16 cellular contexts compared by ENCODE assay signal in the genomic region with DNA sequence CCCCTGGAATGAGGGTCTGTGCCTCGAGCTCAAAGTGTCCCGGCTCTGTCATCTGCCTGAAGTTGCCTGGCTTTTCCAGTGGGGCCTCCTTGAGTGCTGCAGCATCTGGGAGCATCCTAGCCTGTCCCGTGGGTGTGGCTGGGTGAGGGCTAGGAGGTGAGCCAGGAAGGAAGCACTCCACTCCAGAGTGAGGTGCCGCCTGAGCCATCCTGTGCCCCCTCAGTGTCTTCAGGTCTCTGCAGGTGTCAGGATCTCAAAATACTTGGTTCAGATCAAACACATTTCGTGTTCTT.
"Had no signal": no experiment of that assay in that cellular context is flagged by ENCODE, and none has a peak within 500 bp of the region (broad histone marks: within the 10 kb centered on the region; RNA-seq: fewer than 3 reads in every experiment).

No MANE protein-coding gene starts in this region.

- DNase-seq: cerebellar nuclear complex; colonic mucosa; dermis blood vessel endothelial cell; esophagus squamous epithelium; foreskin fibroblast; natural killer cell; nucleus accumbens; right lobe of liver; stimulated activated CD4-positive, alpha-beta T cell treated with anti-CD3 and anti-CD28 coated beads, Interleukin-15, amount 100 ng/mL, for 24 hours; stimulated activated CD4-positive, alpha-beta T cell treated with anti-CD3 and anti-CD28 coated beads, Interleukin-1b, Interleukin-23, amount 100 ng/mL, for 48 hours; stimulated activated CD4-positive, alpha-beta T cell treated with anti-CD3 and anti-CD28 coated beads, Interleukin-4, amount 100 ng/mL, for 24 hours had no signal

- H3K36me3 ChIP-seq: colonic mucosa, ovary had no signal

- H3K4me1 ChIP-seq: colonic mucosa, right lobe of liver had no signal

- H3K4me3 ChIP-seq: colonic mucosa, esophagus squamous epithelium, gastroesophageal sphincter, ovary, right lobe of liver, spleen, tibial artery had no signal

- H3K9me3 ChIP-seq: colonic mucosa, esophagus squamous epithelium, gastroesophageal sphincter, ovary, right lobe of liver, tibial artery had no signal

- H3K27me3 ChIP-seq: colonic mucosa, esophagus squamous epithelium, gastroesophageal sphincter, ovary, right lobe of liver, spleen, tibial artery had no signal

- ATAC-seq: natural killer cell; right lobe of liver; stimulated activated memory B cell treated with anti-CD40 and anti-IgM and Interleukin-4, amounts not matched to agents 10 μg/mL and 1 μg/mL and 100 μg/mL, for 72 hours had no signal

- H3K27ac ChIP-seq: colonic mucosa, esophagus squamous epithelium, ovary, right lobe of liver, tibial artery had no signal
